1 cellular context compared by ENCODE assay signal in the genomic region with DNA sequence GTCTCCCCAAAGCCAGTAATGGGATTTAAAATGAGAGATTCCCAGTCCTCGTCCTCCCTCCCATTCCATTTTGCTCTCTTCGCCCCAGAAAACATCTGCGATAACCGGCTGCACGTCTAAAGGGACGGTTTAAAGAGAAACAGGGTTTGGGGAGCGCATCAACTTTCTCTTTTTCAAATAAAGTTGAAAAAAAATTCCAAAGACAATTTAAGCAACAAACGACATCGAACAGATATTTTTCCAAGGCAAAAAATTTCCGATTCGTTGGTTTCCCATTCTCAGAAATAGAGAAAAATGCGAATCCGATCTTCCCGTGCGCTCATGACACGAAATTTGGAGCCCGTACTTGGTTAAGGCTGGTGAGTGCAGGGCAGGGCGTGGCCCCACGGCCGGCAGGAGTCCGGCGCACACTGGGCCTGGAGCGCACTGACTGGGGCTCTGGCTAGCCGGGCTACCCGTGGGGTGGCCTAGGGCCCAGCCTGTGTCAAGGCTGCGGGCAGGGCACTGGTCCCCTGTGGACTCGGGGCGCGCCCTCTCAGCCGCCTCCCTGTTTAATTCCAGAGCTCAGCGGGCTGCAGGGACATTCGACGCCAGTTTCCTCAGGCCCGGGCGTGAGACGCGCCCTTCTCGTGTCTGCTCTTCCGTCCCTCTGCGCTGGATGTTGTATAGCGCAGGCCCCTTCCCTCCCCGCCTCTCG.
A peak's percentile ranks its signal among the peaks of the same experiment; 100 is the strongest.
TF ChIP-seq lines count a peak whose summit lies in the region.

No MANE protein-coding gene starts in this region.

TF ChIP-seq in H1, 55 proteins besides CTCF, POLR2A, EP300 and RAD21 (continued from another document):
- TF ChIP-seq, protein P1, sequence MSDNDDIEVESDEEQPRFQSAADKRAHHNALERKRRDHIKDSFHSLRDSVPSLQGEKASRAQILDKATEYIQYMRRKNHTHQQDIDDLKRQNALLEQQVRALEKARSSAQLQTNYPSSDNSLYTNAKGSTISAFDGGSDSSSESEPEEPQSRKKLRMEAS (IDR thresholded peaks at IDR 0.05), result peak; percentile 24; the same call in 1 of the 2 replicates
- TF ChIP-seq JUN (IDR thresholded peaks at IDR 0.05; ENCODE audit: low read depth, low read length) (no peak), GABPA (IDR thresholded peaks at IDR 0.05; ENCODE audit: borderline replicate concordance, insufficient read depth, low read length) (no peak), BACH1 (IDR thresholded peaks at IDR 0.05; ENCODE audit: low read length) (no peak), USF2 (IDR thresholded peaks at IDR 0.05; ENCODE audit: low read length) (no peak), TBP (IDR thresholded peaks at IDR 0.05; ENCODE audit: low read depth, low read length) (no peak), BCL11A (IDR thresholded peaks at IDR 0.05; ENCODE audit: low read depth in 2 of 2, low read length in 2 of 2) (no peak), PHF8 (conservative IDR thresholded peaks at IDR 0.05; ENCODE audit: low read depth, low read length) (no peak), RNF2 (IDR thresholded peaks at IDR 0.05; ENCODE audit: borderline replicate concordance, low read depth, low read length, missing control alignments, poor library complexity, severe bottlenecking) (peak; percentile 93), CBX8 (IDR thresholded peaks at IDR 0.05; ENCODE audit: borderline replicate concordance, low read depth, low read length) (0 out of 2 replicates have a peak, but pooled peaks have one; percentile 83), MAFK (IDR thresholded peaks at IDR 0.05; ENCODE audit: low read depth, low read length) (no peak), SP4 (IDR thresholded peaks at IDR 0.05; ENCODE audit: low read length) (no peak), SRF (IDR thresholded peaks at IDR 0.05; ENCODE audit: low read depth, low read length) (no peak), CHD2 (IDR thresholded peaks at IDR 0.05; ENCODE audit: low read length) (no peak), SIRT6 (IDR thresholded peaks at IDR 0.05; ENCODE audit: low read length) (no peak), EGR1 (IDR thresholded peaks at IDR 0.05; ENCODE audit: borderline replicate concordance, low read depth, low read length) (no peak), SIN3A (conservative IDR thresholded peaks at IDR 0.05 in 1 of 2, IDR thresholded peaks at IDR 0.05 in 1 of 2; ENCODE audit: low read depth in 1 of 2, low read length in 2 of 2) (no peak), SP2 (IDR thresholded peaks at IDR 0.05; ENCODE audit: low read length) (no peak), KDM5A (IDR thresholded peaks at IDR 0.05; ENCODE audit: low read length) (no peak), POLR2AphosphoS5 (IDR thresholded peaks at IDR 0.05; ENCODE audit: low read depth, low read length) (no peak), NANOG (IDR thresholded peaks at IDR 0.05; ENCODE audit: insufficient read depth, low read depth, low read length, poor library complexity, severe bottlenecking) (no peak), GTF2F1 (IDR thresholded peaks at IDR 0.05; ENCODE audit: borderline replicate concordance, low read depth, low read length) (no peak), E2F6 (IDR thresholded peaks at IDR 0.05) (peak; percentile 10)
- TF ChIP-seq, protein P2, sequence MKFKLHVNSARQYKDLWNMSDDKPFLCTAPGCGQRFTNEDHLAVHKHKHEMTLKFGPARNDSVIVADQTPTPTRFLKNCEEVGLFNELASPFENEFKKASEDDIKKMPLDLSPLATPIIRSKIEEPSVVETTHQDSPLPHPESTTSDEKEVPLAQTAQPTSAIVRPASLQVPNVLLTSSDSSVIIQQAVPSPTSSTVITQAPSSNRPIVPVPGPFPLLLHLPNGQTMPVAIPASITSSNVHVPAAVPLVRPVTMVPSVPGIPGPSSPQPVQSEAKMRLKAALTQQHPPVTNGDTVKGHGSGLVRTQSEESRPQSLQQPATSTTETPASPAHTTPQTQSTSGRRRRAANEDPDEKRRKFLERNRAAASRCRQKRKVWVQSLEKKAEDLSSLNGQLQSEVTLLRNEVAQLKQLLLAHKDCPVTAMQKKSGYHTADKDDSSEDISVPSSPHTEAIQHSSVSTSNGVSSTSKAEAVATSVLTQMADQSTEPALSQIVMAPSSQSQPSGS (IDR thresholded peaks at IDR 0.05; ENCODE audit: low read length), result no peak
